In the genomic region with DNA sequence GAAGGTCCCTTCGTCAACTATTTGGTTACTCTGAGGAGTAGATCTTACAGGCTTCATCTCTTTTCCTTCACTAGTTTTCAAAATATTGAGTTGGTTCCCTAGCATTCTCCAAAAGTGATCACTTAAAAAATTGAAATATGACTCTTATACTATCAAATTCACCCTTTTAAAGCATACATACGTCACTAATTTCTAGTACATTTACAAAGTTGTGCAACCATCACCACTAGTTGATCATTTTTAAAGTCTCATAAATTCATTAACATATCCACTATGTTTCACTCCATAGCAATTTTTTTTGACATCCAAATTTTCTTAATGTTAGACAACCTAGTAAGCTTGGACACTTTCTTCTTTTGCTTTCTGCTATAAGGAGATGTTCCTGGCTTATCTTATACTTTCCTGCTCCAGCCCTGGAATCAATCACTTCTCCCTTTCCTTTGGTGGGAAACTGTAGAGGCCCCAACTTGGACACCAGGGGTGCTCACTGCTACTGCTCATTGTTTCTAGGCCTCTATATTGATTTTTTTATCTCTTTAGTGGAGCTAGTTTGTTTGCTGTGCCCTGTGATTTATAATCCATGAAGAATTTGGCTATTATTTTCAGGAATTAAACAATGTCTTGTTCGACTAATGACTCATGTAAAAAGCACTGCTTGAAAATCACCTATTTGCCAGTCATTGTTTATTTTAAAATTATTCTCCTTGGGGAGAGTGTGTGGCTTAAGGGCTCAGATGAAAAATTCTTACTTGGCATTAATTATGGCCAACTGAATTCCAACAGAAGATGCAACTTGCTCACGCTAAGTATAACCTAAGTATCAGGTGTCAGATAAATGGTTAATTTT, we compare ENCODE assay signal across 2 cellular contexts.
A peak's percentile ranks its signal among the peaks of the same experiment; 100 is the strongest.
TF ChIP-seq lines count a peak whose summit lies in the region.

No MANE protein-coding gene starts in this region.

TF ChIP-seq in HEK293T, 16 proteins besides CTCF, POLR2A, EP300 and RAD21 (continued from another document):
- TF ChIP-seq CTBP1 (IDR thresholded peaks at IDR 0.05; ENCODE audit: borderline replicate concordance) (peak; percentile 86), FOXA1 (IDR thresholded peaks at IDR 0.05) (peak; percentile 59), ARNT (IDR thresholded peaks at IDR 0.05) (peak; percentile 66; the same call in 1 of the 2 replicates)
TF ChIP-seq in HEK293T: peak in this region for 5.

TF ChIP-seq in K562, 482 proteins besides CTCF, POLR2A, EP300 and RAD21 (continued from another document):
- no peak for TF ChIP-seq REST (CRISPR knock-in tag; IDR thresholded peaks at IDR 0.05; ENCODE audit: low read depth)
